In genomic region chrX:94400488-94400887, GRCh38 we compare ENCODE assay signal across 8 cellular contexts.
A peak's percentile ranks its signal among the peaks of the same experiment; 100 is the strongest.
DNase-seq lines count a peak whose midpoint lies in the region; ATAC-seq and TF ChIP-seq lines count a peak whose summit lies in the region.

No MANE protein-coding gene starts in this region.

- no peak overlapping the region for H3K4me3 ChIP-seq in epithelial cell of esophagus (ENCODE audit: low read length)
- no peak overlapping the region for H3K4me3 ChIP-seq in heart right ventricle

- peaks cover 0 to 11% (median 0%) of the 10 kb centered on the region in 7 donors for H3K27me3 ChIP-seq in heart right ventricle

- DNase-seq in epithelial cell of esophagus (ENCODE audit: low read depth): peak; percentile 96
- DNase-seq in ecto neural progenitor cell (ENCODE audit: low spot score): no peak
- DNase-seq in DMS153 treated with DMSO at 0.1 percent for 48 hours (lab: John Stamatoyannopoulos, UW; ENCODE audit: unreplicated experiment): no peak
- no peak for DNase-seq in heart right ventricle

- H3K27ac ChIP-seq in heart right ventricle: no peak overlapping the region

- no peak for TF ChIP-seq CTCF in epithelial cell of esophagus (IDR thresholded peaks at IDR 0.05; ENCODE audit: insufficient read depth, low read depth, low read length, missing control alignments)
- no peak for TF ChIP-seq CTCF in heart right ventricle (IDR thresholded peaks at IDR 0.05)

- no peaks in the 10 kb centered on the region for H3K36me3 ChIP-seq in ES-I3 (ENCODE audit: insufficient read depth, low read length)
- no peaks in the 10 kb centered on the region for H3K36me3 ChIP-seq in heart right ventricle

- peak; percentile 91 for ATAC-seq in GM19463 (IDR thresholded peaks at IDR 0.05; ENCODE audit: unreplicated experiment)
- peak; percentile 93 for ATAC-seq in HG03097 (IDR thresholded peaks at IDR 0.05; ENCODE audit: low FRiP score, unreplicated experiment)
- no peak for ATAC-seq in HG02970 (IDR thresholded peaks at IDR 0.05; ENCODE audit: low FRiP score, unreplicated experiment)
- no peak for ATAC-seq in heart right ventricle

- WGBS in heart right ventricle, 2 donors: 45 to 75% methylated on average over 2 of the region's 2 CpGs

- peak overlapping the region; percentile 12; the same call in 1 of the 2 replicates for H3K9ac ChIP-seq in ES-I3 (ENCODE audit: low read depth, low read length)

- peaks cover 15% of the 10 kb centered on the region for H3K9me3 ChIP-seq in ES-I3 (ENCODE audit: control insufficient read depth, insufficient read depth, low read length)
- peaks cover 0 to 14% (median 0%) of the 10 kb centered on the region in 11 donors for H3K9me3 ChIP-seq in heart right ventricle

- intact Hi-C loops in heart right ventricle (cut with DNase I): no loop called here

- H3K4me1 ChIP-seq in ES-I3 (ENCODE audit: insufficient read depth, low read length) (peaks cover 10% of the 10 kb centered on the region), heart right ventricle (no peaks in the 10 kb centered on the region)

Comparison
In these comparisons a context has a peak if more than half of its experiments do, and no peak if none do; other contexts are left out.
1. ATAC-seq: peak in GM19463 (single experiment) and HG03097 (single experiment); none in HG02970 (single experiment) and heart right ventricle (0 of 8).